ENCODE assay signal across 8 cellular contexts in the genomic region with DNA sequence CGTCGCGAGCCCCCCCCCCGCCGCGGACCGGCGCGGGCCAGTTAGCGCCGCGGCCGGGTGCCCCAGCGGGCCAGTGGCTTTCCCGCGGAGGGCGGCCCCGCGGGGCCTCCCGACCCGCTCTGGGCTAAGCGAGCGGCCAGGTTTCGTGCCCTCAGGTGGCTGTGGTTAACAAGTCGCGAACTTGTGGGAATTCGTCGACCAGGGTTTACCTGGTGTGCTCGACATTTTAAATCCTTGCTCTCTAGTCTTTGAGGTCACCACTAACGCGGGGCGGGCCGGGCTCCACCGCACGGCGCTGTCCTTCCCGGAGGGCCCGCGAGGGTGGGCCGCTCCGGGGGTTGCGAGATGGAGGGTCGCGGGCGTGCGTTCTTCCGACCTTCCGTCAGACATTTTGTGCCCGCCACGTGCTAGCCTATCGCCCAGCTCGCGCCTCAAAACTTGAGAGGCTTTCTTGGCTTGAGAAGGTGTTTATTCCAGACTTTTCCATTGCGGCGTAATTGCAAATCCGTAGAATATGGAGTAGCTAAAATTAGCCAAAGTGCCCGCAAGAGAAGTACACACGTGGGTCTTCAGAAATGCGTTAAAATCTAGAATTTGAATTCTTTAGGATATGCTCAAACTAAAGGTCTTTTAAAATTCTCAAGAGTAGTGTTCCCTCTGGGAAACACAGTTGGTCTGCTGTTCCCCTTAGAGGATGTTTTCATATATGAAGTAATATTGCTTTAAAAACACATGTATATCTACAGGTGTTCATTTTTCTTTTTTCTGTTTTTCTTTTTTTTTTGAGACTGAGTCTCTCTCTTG. TPM values are rescaled to one million over a fixed set of nuclear protein-coding genes. Genes with fewer than 3 reads are reported as not detected.
A peak's percentile ranks its signal among the peaks of the same experiment; 100 is the strongest.
DNase-seq lines count a peak whose midpoint lies in the region; ATAC-seq and TF ChIP-seq lines count a peak whose summit lies in the region.

No MANE protein-coding gene starts in this region.

- TF ChIP-seq EP300 in stomach (IDR thresholded peaks at IDR 0.05) = no peak

- TF ChIP-seq POLR2A in stomach (IDR thresholded peaks at IDR 0.05) = no peak

- peak overlapping the region; percentile 77 for H4K5ac ChIP-seq in mesendoderm (ENCODE audit: low read length)

- intact Hi-C loops in stomach (cut with DNase I; ENCODE audit: low total_unique reads) = no loop called here

- peak overlapping the region; percentile 94 for H3K4ac ChIP-seq in mesendoderm (ENCODE audit: low read depth, low read length)

- H2BK5ac ChIP-seq in mesendoderm (ENCODE audit: low read length) = peak overlapping the region; percentile 49

- H3K27ac Mint-ChIP-seq in central memory CD8-positive, alpha-beta T cell (ENCODE audit: low read depth) = peak overlapping the region; percentile 73

- H4K8ac ChIP-seq in mesendoderm (ENCODE audit: low read depth, low read length) = peak overlapping the region; percentile 94

- peak overlapping the region; percentile 100 for H3K9ac ChIP-seq in mesendoderm (ENCODE audit: low read length)

- peaks cover 19% of the 10 kb centered on the region for H3K36me3 Mint-ChIP-seq in central memory CD8-positive, alpha-beta T cell (ENCODE audit: insufficient read depth)

- H3K23ac ChIP-seq in mesendoderm (ENCODE audit: low read length) = peak overlapping the region; percentile 92

- peak overlapping the region; percentile 98 for H2BK120ac ChIP-seq in mesendoderm (ENCODE audit: low read depth, low read length)

- no peak overlapping the region for H2BK15ac ChIP-seq in mesendoderm (replicated peaks; ENCODE audit: low read depth)

- peak overlapping the region; percentile 100 for H3K56ac ChIP-seq in mesendoderm (ENCODE audit: low read length)

- peak; percentile 12 for ATAC-seq in HG02973 (IDR thresholded peaks at IDR 0.05; ENCODE audit: unreplicated experiment)
- peak; percentile 3 for ATAC-seq in central memory CD8-positive, alpha-beta T cell (replicated peaks; ENCODE audit: extremely low read depth, poor library complexity, severe bottlenecking)
- ATAC-seq in GM18520 (IDR thresholded peaks at IDR 0.05; ENCODE audit: unreplicated experiment) = no peak

- no peak for TF ChIP-seq CTCF in GM12875 (IDR thresholded peaks at IDR 0.05; ENCODE audit: borderline replicate concordance, insufficient read depth, low read depth, low read length)
- TF ChIP-seq CTCF in stomach (IDR thresholded peaks at IDR 0.05) = no peak

- no peaks in the 10 kb centered on the region for H3K9me3 ChIP-seq in stomach

- no peaks in the 10 kb centered on the region for H3K27me3 Mint-ChIP-seq in central memory CD8-positive, alpha-beta T cell

- H3K36me3 ChIP-seq in mesendoderm (ENCODE audit: control insufficient read depth, insufficient read depth, low read length) (no peaks in the 10 kb centered on the region), stomach (no peaks in the 10 kb centered on the region)

- DNase-seq in SW480 (ENCODE audit: low spot score) = peak; percentile 49
- peak in 1 of 2 donors; percentile 29 for DNase-seq in central memory CD8-positive, alpha-beta T cell (ENCODE audit: low spot score in 2 of 2)
- DNase-seq in mesendoderm = peak; percentile 69
- peak; percentile 32 for DNase-seq in stomach
- no peak for DNase-seq in AML-193 (lab: John Stamatoyannopoulos, UW)

- H3K27ac ChIP-seq in mesendoderm (ENCODE audit: low read depth, low read length) (peak overlapping the region; percentile 99), stomach (peak overlapping the region; percentile 96 to 100 (median 99))

- peaks cover 56% of the 10 kb centered on the region for H3K79me2 ChIP-seq in mesendoderm (ENCODE audit: control insufficient read depth, insufficient read depth, low read length)

- H3K4me1 ChIP-seq in mesendoderm (ENCODE audit: control insufficient read depth, low read depth, low read length) (peaks cover 6% of the 10 kb centered on the region), stomach (peaks cover 29 to 75% (median 58%) of the 10 kb centered on the region in 4 donors)

- peaks cover 8% of the 10 kb centered on the region for H3K79me1 ChIP-seq in mesendoderm (ENCODE audit: low read length)

- no peak overlapping the region for H2AK5ac ChIP-seq in mesendoderm (ENCODE audit: low read length)

- H3K4me3 ChIP-seq in GM12875 (ENCODE audit: low read depth, low read length) = peak overlapping the region; percentile 71
- peak overlapping the region; percentile 94 for H3K4me3 ChIP-seq in mesendoderm (ENCODE audit: low read length)
- peak overlapping the region; percentile 80 to 95 (median 88) for H3K4me3 ChIP-seq in stomach

- H3K4me2 ChIP-seq in mesendoderm (ENCODE audit: low read length) = peak overlapping the region; percentile 76

- H3K4me1 Mint-ChIP-seq in central memory CD8-positive, alpha-beta T cell = peaks cover 57% of the 10 kb centered on the region

- peak overlapping the region; percentile 98 for H3K18ac ChIP-seq in mesendoderm (ENCODE audit: low read length)

- H3K4me3 Mint-ChIP-seq in central memory CD8-positive, alpha-beta T cell = peak overlapping the region; percentile 78

- H3K9me3 Mint-ChIP-seq in central memory CD8-positive, alpha-beta T cell = no peaks in the 10 kb centered on the region

- WGBS in mesendoderm (ENCODE audit: extremely low coverage, insufficient coverage, low lambda C conversion rate) = no CpG with 5 or more reads among the region's 59 CpGs
- 12 to 18% (median 13%) methylated on average over 19 to 59 of the region's 59 CpGs for WGBS in stomach, 5 donors

- H3K27me3 ChIP-seq in mesendoderm (ENCODE audit: insufficient read depth, low read length, poor library complexity) (peaks cover 14% of the 10 kb centered on the region), stomach (no peaks in the 10 kb centered on the region)

RNA-seq across cellular contexts. Expression of gene ANP32B, which starts 2.1 kb away (rescaled TPM):
- 281 TPM for polyA plus RNA-seq in mesendoderm (2013, experiment 1 of 2)
- 283 TPM for polyA plus RNA-seq in mesendoderm (2013, experiment 2 of 2)
- 100 to 1,000 TPM in 1 of 5 donors, 10 to 100 TPM in 3, 1 to 10 TPM in 1; 8.2 to 149 (median 35.3) TPM for total RNA-seq in stomach
- 100 to 1,000 TPM; 149 to 267 (median 169) TPM for polyA plus RNA-seq in stomach

RNA-seq across cellular contexts. Expression of gene HEMGN, which starts 47.3 kb away (rescaled TPM):
- not detected for polyA plus RNA-seq in mesendoderm (2013, experiment 1 of 2)
- polyA plus RNA-seq in mesendoderm (2013, experiment 2 of 2) = not detected
- total RNA-seq in stomach = 1 to 10 TPM in 1 of 5 donors, not detected in 4; 1.8 TPM
- polyA plus RNA-seq in stomach = not detected

Comparison
In these comparisons a context has a peak if more than half of its experiments do, and no peak if none do; other contexts are left out.
1. DNase-seq: peak in SW480 (single experiment), mesendoderm (single experiment) and stomach (single experiment); none in AML-193 (0 of 2).
2. Peak in every context shown above with its lines, with median percentiles within 50 percentile points of each other: H3K4me3 ChIP-seq.